In genomic region chr5:111752426-111752965, GRCh38 we compare ENCODE assay signal across 23 cellular contexts. TPM values are rescaled to one million over a fixed set of nuclear protein-coding genes. Genes with fewer than 3 reads are reported as not detected.
DNase-seq lines count a peak whose midpoint lies in the region; ATAC-seq and TF ChIP-seq lines count a peak whose summit lies in the region.
"Had no signal": no experiment of that assay in that cellular context is flagged by ENCODE, and none has a peak within 500 bp of the region (broad histone marks: within the 10 kb centered on the region; RNA-seq: fewer than 3 reads in every experiment).

No MANE protein-coding gene starts in this region.

- 0 out of 2 replicates have a peak overlapping the region, but pooled peaks have one; percentile 50 for H3K4ac ChIP-seq in IMR-90 (ENCODE audit: low read depth, low read length)

- no peaks in the 10 kb centered on the region for H3K9me3 ChIP-seq in IMR-90 (ENCODE audit: control insufficient read depth, insufficient read depth, low read length)
- 0 out of 2 replicates have a peak, but pooled peaks cover 5% of the 10 kb centered on the region for H3K9me3 ChIP-seq in OCI-LY7 (ENCODE audit: low read length)
- H3K9me3 ChIP-seq: lower lobe of right lung, Peyer's patch had no signal

- no peak for TF ChIP-seq RAD21 in IMR-90 (IDR thresholded peaks at IDR 0.05; ENCODE audit: low read length)

- CTCF ChIA-PET in IMR-90 (lab: Yijun Ruan, JAX) = no interaction called here
- CTCF ChIA-PET in OCI-LY7 (lab: Charles Lee; ENCODE audit: unreplicated experiment) = no interaction called here

- POLR2A ChIA-PET in IMR-90 (lab: Charles Lee; ENCODE audit: unreplicated experiment) (no interaction called here), OCI-LY7 (lab: Charles Lee) (interaction anchor here (1.6 kb wide), 1 partner anchor 10 kb away, joined by 7 read pairs; no protein-coding TSS in a partner anchor)

- no peak overlapping the region for H4K5ac ChIP-seq in IMR-90 (ENCODE audit: low read depth, low read length)

- ATAC-seq in IMR-90 (ENCODE audit: low read depth) = no peak
- ATAC-seq in activated T-cell treated with anti-CD3 and anti-CD28 coated beads, Interleukin-2, amount 50 U/mL, for 4 hours = no peak
- ATAC-seq: lower lobe of right lung had no signal

- H3K4me2 ChIP-seq in IMR-90 (ENCODE audit: low read depth, low read length) (peak overlapping the region; percentile 25; the same call in 1 of the 2 replicates), OCI-LY7 (ENCODE audit: low read length) (no peak overlapping the region)

- peaks cover 12% of the 10 kb centered on the region for H3K4me1 ChIP-seq in IMR-90 (ENCODE audit: control insufficient read depth, insufficient read depth, low read length)
- H3K4me1 ChIP-seq in OCI-LY7 (ENCODE audit: insufficient read depth, low read length, poor library complexity, severe bottlenecking) = peaks cover 24% of the 10 kb centered on the region
- H3K4me1 ChIP-seq: Peyer's patch had no signal

- H3K4me3 Mint-ChIP-seq in osteocyte (ENCODE audit: unreplicated experiment) = peak overlapping the region; percentile 77
- H3K4me3 Mint-ChIP-seq in activated T-cell treated with anti-CD3 and anti-CD28 coated beads, Interleukin-2, amount 50 U/mL, for 4 hours = no peak overlapping the region
- H3K4me3 Mint-ChIP-seq: activated CD4-positive, alpha-beta T cell treated with anti-CD3 and anti-CD28 coated beads, Interleukin-2, amount 10 ng/mL, durations not matched to agents 24 days and 14 days; activated naive CD4-positive, alpha-beta T cell treated with anti-CD3 and anti-CD28 coated beads, Interleukin-2, amount 50 U/mL, for 24 hours; central memory CD8-positive, alpha-beta T cell; HFFc6 had no signal

- DNase-seq in COLO829 (ENCODE audit: low spot score) = peak; percentile 76
- no peak for DNase-seq in IMR-90
- no peak for DNase-seq in fibroblast of villous mesenchyme (ENCODE audit: low read depth)
- no peak for DNase-seq in osteocyte (ENCODE audit: extremely low spot score, unreplicated experiment)
- no peak for DNase-seq in OCI-LY7 (ENCODE audit: low spot score)
- no peak for DNase-seq in 8988T
- DNase-seq in activated T-cell treated with anti-CD3 and anti-CD28 coated beads, Interleukin-2, amount 50 U/mL, for 4 hours = no peak
- DNase-seq: aorta, DMS 273 treated with DMSO at 0.1 percent for 48 hours, dorsolateral prefrontal cortex, head of caudate nucleus, HFFc6, kidney glomerular epithelial cell, lower lobe of right lung, NCI-H2081, NCI-H510A treated with DMSO at 0.1 percent for 48 hours, nucleus accumbens, Peyer's patch, retina, T-helper 2 cell had no signal

- no CpG with 5 or more reads among the region's 2 CpGs for WGBS in IMR-90 (ENCODE audit: extremely low coverage in 2 of 2, insufficient read length in 1 of 2), 2 experiments

- H2AK5ac ChIP-seq in IMR-90 (ENCODE audit: low read depth, low read length) = no peak overlapping the region; the same call in 1 of the 2 replicates

- H2BK15ac ChIP-seq in IMR-90 (ENCODE audit: low read depth, low read length) = no peak overlapping the region

- no peak overlapping the region for H3K9ac ChIP-seq in IMR-90 (ENCODE audit: low read depth, low read length)

- dilution Hi-C loops in IMR-90 (cut with HindIII; ENCODE audit: low sequenced_read_pairs, unreplicated experiment) = no loop called here

- H2AK9ac ChIP-seq in IMR-90 (replicated peaks; ENCODE audit: low read depth, low read length, poor library complexity) = no peak overlapping the region

- H2BK5ac ChIP-seq in IMR-90 (ENCODE audit: low read depth, low read length, poor library complexity, severe bottlenecking) = peak overlapping the region; percentile 32

- H3K56ac ChIP-seq in IMR-90 (ENCODE audit: extremely low read depth, insufficient read depth, low read length) = no peak overlapping the region

- H3K79me1 ChIP-seq in IMR-90 (ENCODE audit: low read depth in 1 of 2, low read length in 2 of 2) = peaks cover 11 to 43% of the 10 kb centered on the region in 2 experiments

- no peak overlapping the region for H3K4me3 ChIP-seq in IMR-90 (ENCODE audit: insufficient read depth, low read depth, low read length)
- peak overlapping the region; percentile 96 for H3K4me3 ChIP-seq in fibroblast of villous mesenchyme (ENCODE audit: low read depth, low read length)
- no peak overlapping the region for H3K4me3 ChIP-seq in OCI-LY7 (ENCODE audit: low read depth, low read length, poor library complexity, severe bottlenecking)
- H3K4me3 ChIP-seq: lower lobe of right lung, Peyer's patch had no signal

- no peaks in the 10 kb centered on the region for H3K27me3 Mint-ChIP-seq in osteocyte (ENCODE audit: unreplicated experiment)
- peaks cover 5% of the 10 kb centered on the region for H3K27me3 Mint-ChIP-seq in activated T-cell treated with anti-CD3 and anti-CD28 coated beads, Interleukin-2, amount 50 U/mL, for 4 hours (ENCODE audit: low read depth)
- H3K27me3 Mint-ChIP-seq: activated CD4-positive, alpha-beta T cell treated with anti-CD3 and anti-CD28 coated beads, Interleukin-2, amount 10 ng/mL, durations not matched to agents 24 days and 14 days had no signal

- 0 out of 2 replicates have a peak overlapping the region, but pooled peaks have one; percentile 41 for H3K18ac ChIP-seq in IMR-90 (ENCODE audit: low read depth, low read length)

- peaks cover 7% of the 10 kb centered on the region; the same call in 1 of the 2 replicates for H3K9me1 ChIP-seq in IMR-90 (ENCODE audit: insufficient read depth, low read length)

- H3K14ac ChIP-seq in IMR-90 (replicated peaks; ENCODE audit: low read depth, low read length) = no peak overlapping the region

- H2BK20ac ChIP-seq in IMR-90 (ENCODE audit: low read depth, low read length) = no peak overlapping the region

- H3K27me3 ChIP-seq in IMR-90 (ENCODE audit: control insufficient read depth, insufficient read depth, low read length) = no peaks in the 10 kb centered on the region
- H3K27me3 ChIP-seq: dorsolateral prefrontal cortex, Peyer's patch had no signal

- no peak overlapping the region for H3K27ac ChIP-seq in IMR-90 (ENCODE audit: insufficient read depth, low read length)
- H3K27ac ChIP-seq in OCI-LY7 (ENCODE audit: low read depth, low read length, poor library complexity, severe bottlenecking) = no peak overlapping the region
- H3K27ac ChIP-seq: dorsolateral prefrontal cortex, lower lobe of right lung, Peyer's patch had no signal

- H3K9me3 Mint-ChIP-seq in osteocyte (ENCODE audit: unreplicated experiment) = peaks cover 4% of the 10 kb centered on the region
- H3K9me3 Mint-ChIP-seq in activated T-cell treated with anti-CD3 and anti-CD28 coated beads, Interleukin-2, amount 50 U/mL, for 4 hours = no peaks in the 10 kb centered on the region
- H3K9me3 Mint-ChIP-seq: activated CD4-positive, alpha-beta T cell treated with anti-CD3 and anti-CD28 coated beads, Interleukin-2, amount 10 ng/mL, durations not matched to agents 24 days and 14 days; activated naive CD4-positive, alpha-beta T cell treated with anti-CD3 and anti-CD28 coated beads, Interleukin-2, amount 50 U/mL, for 24 hours; central memory CD8-positive, alpha-beta T cell; HFFc6 had no signal

- H3K79me2 ChIP-seq in OCI-LY7 (ENCODE audit: insufficient read depth, low read depth, low read length) = peaks cover 18% of the 10 kb centered on the region; the same call in 1 of the 2 replicates

- H4K91ac ChIP-seq in IMR-90 (ENCODE audit: insufficient read depth, low read depth, low read length) = no peak overlapping the region

- in situ Hi-C loops in IMR-90 (cut with MboI; ENCODE audit: low sequenced_read_pairs) = no loop called here

- intact Hi-C loops in IMR-90 (cut with micrococcal nuclease) = loop anchor here (10.0 kb wide), 1 partner anchor 988 kb away; no protein-coding TSS in a partner anchor
- intact Hi-C loops in OCI-LY7 (cut with micrococcal nuclease; ENCODE audit: unreplicated experiment) = loop anchor here (10.0 kb wide), 1 partner anchor 238 kb away; the partner anchor contains the start of gene STARD4

- 0 out of 2 replicates have a peak overlapping the region, but pooled peaks have one; percentile 31 for H3K23ac ChIP-seq in IMR-90 (ENCODE audit: low read depth, low read length)

- no peak for TF ChIP-seq POLR2A in IMR-90 (IDR thresholded peaks at IDR 0.05; ENCODE audit: low read depth, low read length)

- H2BK120ac ChIP-seq in IMR-90 (ENCODE audit: low read depth, low read length) = no peak overlapping the region

- no peak overlapping the region for H4K8ac ChIP-seq in IMR-90 (ENCODE audit: low read depth in 2 of 2, low read length in 2 of 2)

- no peaks in the 10 kb centered on the region for H4K20me1 ChIP-seq in IMR-90 (ENCODE audit: insufficient read depth, low read length)
- H4K20me1 ChIP-seq in OCI-LY7 (ENCODE audit: insufficient read depth, low read length) = no peaks in the 10 kb centered on the region

- peaks cover 68% of the 10 kb centered on the region for H3K4me1 Mint-ChIP-seq in osteocyte (ENCODE audit: unreplicated experiment)
- peaks cover 8% of the 10 kb centered on the region for H3K4me1 Mint-ChIP-seq in activated T-cell treated with anti-CD3 and anti-CD28 coated beads, Interleukin-2, amount 50 U/mL, for 4 hours (ENCODE audit: low read depth)

- H3K9me2 ChIP-seq in OCI-LY7 (ENCODE audit: insufficient read depth, low read length) = no peaks in the 10 kb centered on the region

- H2AFZ ChIP-seq in IMR-90 (replicated peaks; ENCODE audit: low read length, poor library complexity) (no peak overlapping the region), OCI-LY7 (ENCODE audit: low read length) (no peak overlapping the region)

- TF ChIP-seq CTCF in IMR-90 (conservative IDR thresholded peaks at IDR 0.05; ENCODE audit: low read depth, low read length) (no peak), fibroblast of villous mesenchyme (IDR thresholded peaks at IDR 0.05; ENCODE audit: insufficient read depth, low read depth, low read length) (no peak), osteocyte (IDR thresholded peaks at IDR 0.05) (no peak), OCI-LY7 (conservative IDR thresholded peaks at IDR 0.05; ENCODE audit: low read length) (no peak)

- BruUV-seq in IMR-90 (replicated peaks; lab: Mats Ljungman, UMichigan) (no TSS peak), OCI-LY7 (replicated peaks; lab: Mats Ljungman, UMichigan) (no TSS peak)

- H3K36me3 ChIP-seq in IMR-90 (ENCODE audit: control insufficient read depth, insufficient read depth, low read length) = peaks cover 6% of the 10 kb centered on the region
- H3K36me3 ChIP-seq in OCI-LY7 (ENCODE audit: insufficient read depth, low read length) = peaks cover 15% of the 10 kb centered on the region
- H3K36me3 ChIP-seq: lower lobe of right lung, Peyer's patch had no signal

- peaks cover 63% of the 10 kb centered on the region for H3K36me3 Mint-ChIP-seq in osteocyte (ENCODE audit: unreplicated experiment)
- H3K36me3 Mint-ChIP-seq in activated T-cell treated with anti-CD3 and anti-CD28 coated beads, Interleukin-2, amount 50 U/mL, for 4 hours (ENCODE audit: insufficient read depth) = no peaks in the 10 kb centered on the region

- H3K27ac Mint-ChIP-seq in osteocyte (ENCODE audit: unreplicated experiment) = peak overlapping the region; percentile 87
- H3K27ac Mint-ChIP-seq: activated CD4-positive, alpha-beta T cell treated with anti-CD3 and anti-CD28 coated beads, Interleukin-2, amount 10 ng/mL, durations not matched to agents 24 days and 14 days; activated naive CD4-positive, alpha-beta T cell treated with anti-CD3 and anti-CD28 coated beads, Interleukin-2, amount 50 U/mL, for 24 hours; HFFc6 had no signal

RNA-seq across cellular contexts. Expression of gene NREP, which starts 4.5 kb away (rescaled TPM):
- total RNA-seq in IMR-90 (2012; rRNA removed) (178 and 234 TPM in 2 replicates), fibroblast of villous mesenchyme (146 and 253 TPM in 2 replicates), osteocyte (874 and 888 TPM in 2 replicates), OCI-LY7 (2022) (40.0 and 56.1 TPM in 2 replicates)
- 246 and 277 TPM in 2 replicates for polyA plus RNA-seq in IMR-90 (2012; rRNA removed)
- 42.7 and 48.6 TPM in 2 replicates for polyA plus RNA-seq in IMR-90 (2012; cell fraction: cytosol; rRNA removed)
- polyA plus RNA-seq in IMR-90 (2012; cell fraction: nucleus; rRNA removed; ENCODE audit: low replicate concordance) = 62.1 and 406 TPM in 2 replicates
- 85.2 and 100 TPM in 2 replicates for total RNA-seq in OCI-LY7 (2014; rRNA removed; shearing (Covaris generic))
- total RNA-seq in activated T-cell treated with anti-CD3 and anti-CD28 coated beads, Interleukin-2, amount 50 U/mL, for 4 hours = 10 to 100 TPM in 1 of 3 donors, 1 to 10 TPM in 2; 5.4 to 16.0 (median 10.0) TPM
